In the genomic region with DNA sequence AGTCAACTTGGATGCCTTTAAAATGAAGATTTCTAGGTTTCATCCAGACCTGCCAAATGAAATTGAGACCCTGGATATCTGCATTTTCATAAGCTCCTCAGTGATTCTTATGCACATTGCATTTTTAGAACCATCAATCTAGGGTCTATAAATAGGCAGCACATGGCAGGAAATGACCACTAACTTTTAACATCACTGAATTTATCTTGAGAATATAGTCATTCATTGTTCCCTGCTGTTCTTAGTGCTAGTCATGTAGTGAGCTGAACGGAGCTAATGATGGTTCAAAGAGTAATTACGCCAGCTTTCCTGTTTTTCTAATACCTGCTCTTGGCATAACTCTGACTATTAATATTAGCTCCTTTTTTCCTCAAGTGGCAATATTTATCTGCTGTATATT, we compare ENCODE assay signal across 1 cellular context.
TF ChIP-seq lines count a peak whose summit lies in the region.

No MANE protein-coding gene starts in this region.

TF ChIP-seq in K562, 482 proteins besides CTCF, POLR2A, EP300 and RAD21 (continued from another document):
- TF ChIP-seq BCLAF1 (IDR thresholded peaks at IDR 0.05; ENCODE audit: borderline replicate concordance in 1 of 2, control insufficient read depth in 1 of 2, low read depth in 2 of 2, low read length in 1 of 2) (no peak), ZBTB17 (CRISPR knock-in tag; IDR thresholded peaks at IDR 0.05) (no peak)
TF ChIP-seq in K562: peak in this region for 1.
